In the genomic region with DNA sequence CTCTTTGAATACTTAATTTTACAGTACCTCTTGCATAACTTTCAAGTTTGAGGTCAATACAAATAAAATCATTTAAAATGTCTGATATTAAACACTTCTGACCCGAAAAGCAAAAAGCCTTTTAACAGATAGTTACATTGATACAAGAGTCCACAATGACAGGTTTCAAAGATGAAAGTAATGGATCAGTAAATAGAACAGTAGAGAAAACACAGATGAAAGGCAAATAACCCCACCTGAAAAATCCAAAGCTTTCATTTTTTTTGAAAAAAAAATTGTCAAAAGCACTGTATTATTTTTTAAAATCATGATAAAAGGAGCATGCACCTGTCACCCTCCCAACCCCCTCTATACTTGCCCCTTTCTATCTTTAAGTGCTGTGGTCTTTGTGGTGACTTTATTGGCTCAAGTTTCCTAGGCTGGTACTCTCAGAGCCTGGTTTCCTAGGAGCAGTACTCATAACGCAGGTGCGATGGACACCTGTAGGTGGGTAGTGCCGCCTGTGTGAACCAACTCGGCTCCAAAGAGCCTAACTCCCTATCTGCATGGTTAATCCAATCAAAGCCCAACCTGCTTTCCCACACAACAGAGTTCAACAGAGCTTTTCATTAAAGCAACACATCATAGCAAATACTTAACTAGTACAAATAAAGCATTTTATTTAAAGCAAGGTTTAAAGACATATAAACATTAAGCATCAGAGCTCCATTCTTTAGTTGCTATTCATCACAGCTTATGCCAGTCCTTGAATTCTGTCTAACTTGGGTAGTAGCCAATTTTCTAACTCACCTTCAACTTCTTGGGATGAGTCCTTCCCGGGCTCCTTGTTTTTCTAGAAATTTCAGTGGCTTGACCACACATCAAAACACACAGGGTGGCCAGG, we compare ENCODE assay signal across 12 cellular contexts. TPM values are rescaled to one million over a fixed set of nuclear protein-coding genes. Genes with fewer than 3 reads are reported as not detected.
DNase-seq lines count a peak whose midpoint lies in the region; ATAC-seq, FAIRE-seq and TF ChIP-seq lines count a peak whose summit lies in the region.
"Had no signal": no experiment of that assay in that cellular context is flagged by ENCODE, and none has a peak within 500 bp of the region (broad histone marks: within the 10 kb centered on the region; RNA-seq: fewer than 3 reads in every experiment).

No MANE protein-coding gene starts in this region.

- POLR2A ChIA-PET in K562 (lab: Yijun Ruan, JAX) = interaction anchor here (0.6 to 2.4 kb wide), 2 partner anchors 13 to 39 kb away, joined by 3 to 6 read pairs; no protein-coding TSS in a partner anchor

- H3K4me1 ChIP-seq in K562 (replicated peaks in 1 of 2; ENCODE audit: control insufficient read depth in 2 of 2, insufficient read depth in 2 of 2, low read length in 2 of 2) = peaks cover 10 to 15% of the 10 kb centered on the region in 2 experiments; a peak in 4 of 5 replicates
- H3K4me1 ChIP-seq in body of pancreas = peaks cover 28% of the 10 kb centered on the region

- H3K9ac ChIP-seq in K562 (ENCODE audit: insufficient read depth in 1 of 2, low read depth in 2 of 2, low read length in 2 of 2) = no peak overlapping the region

- no peaks in the 10 kb centered on the region for H4K20me1 ChIP-seq in K562 (replicated peaks; ENCODE audit: control insufficient read depth, insufficient read depth, low read length)

- in situ Hi-C loops in K562 (cut with MboI) = no loop called here

- TF ChIP-seq EP300 in K562 (IDR thresholded peaks at IDR 0.05; ENCODE audit: low read length) = no peak

- TF ChIP-seq RAD21 in K562 (CRISPR knock-in tag; conservative IDR thresholded peaks at IDR 0.05 in 1 of 2, IDR thresholded peaks at IDR 0.05 in 1 of 2) = no peak

- no peaks in the 10 kb centered on the region for H3K79me2 ChIP-seq in K562 (ENCODE audit: control insufficient read depth, insufficient read depth, low read length)

- no peak for ATAC-seq in natural killer cell treated with Interleukin-12 subunit alpha and Interleukin-12 subunit beta and Interleukin-15 and Interleukin-18, amount 100 ng/mL, for 72 hours
- ATAC-seq in natural killer cell = no peak
- ATAC-seq in K562 = no peak
- ATAC-seq in body of pancreas = no peak
- no peak for ATAC-seq in HG02763 (IDR thresholded peaks at IDR 0.05; ENCODE audit: unreplicated experiment)

- no peak for TF ChIP-seq CTCF in natural killer cell (IDR thresholded peaks at IDR 0.05)
- TF ChIP-seq CTCF in K562 (IDR thresholded peaks at IDR 0.05 in 2 of 3, conservative IDR thresholded peaks at IDR 0.05 in 1 of 3; ENCODE audit: insufficient read depth in 2 of 3, low read depth in 1 of 3, low read length in 3 of 3) = no peak
- TF ChIP-seq CTCF in body of pancreas (IDR thresholded peaks at IDR 0.05) = no peak

- no peak overlapping the region for H3K4me3 Mint-ChIP-seq in natural killer cell treated with Interleukin-12 subunit alpha and Interleukin-12 subunit beta and Interleukin-15 and Interleukin-18, amount 100 ng/mL, for 72 hours
- H3K4me3 Mint-ChIP-seq in natural killer cell = no peak overlapping the region
- H3K4me3 Mint-ChIP-seq: T-helper 1 cell treated with Interleukin-12 subunit alpha and Interleukin-12 subunit beta and Interleukin-4 antibody, amounts not matched to agents 30 μg/mL and 1 μg/mL, for 36 hours had no signal

- BruUV-seq in K562 (replicated peaks; lab: Mats Ljungman, UMichigan) = no TSS peak

- WGBS in K562 (ENCODE audit: insufficient coverage, low coverage, missing lambda C conversion rate) = 35% methylated on average over 6 of the region's 6 CpGs
- WGBS in body of pancreas, 2 donors = 68 to 73% methylated on average over 6 of the region's 6 CpGs

- H3K4me1 Mint-ChIP-seq in natural killer cell treated with Interleukin-12 subunit alpha and Interleukin-12 subunit beta and Interleukin-15 and Interleukin-18, amount 100 ng/mL, for 72 hours (ENCODE audit: low read depth in 2 of 2) = peaks cover 36 to 50% of the 10 kb centered on the region in 2 donors
- peaks cover 46 to 55% of the 10 kb centered on the region in 2 donors for H3K4me1 Mint-ChIP-seq in natural killer cell

- H3K27ac Mint-ChIP-seq in natural killer cell treated with Interleukin-12 subunit alpha and Interleukin-12 subunit beta and Interleukin-15 and Interleukin-18, amount 100 ng/mL, for 72 hours = peak overlapping the region; percentile 3 to 35
- no peak overlapping the region for H3K27ac Mint-ChIP-seq in natural killer cell
- H3K27ac Mint-ChIP-seq: T-helper 1 cell treated with Interleukin-12 subunit alpha and Interleukin-12 subunit beta and Interleukin-4 antibody, amounts not matched to agents 30 μg/mL and 1 μg/mL, for 36 hours had no signal

- TF ChIP-seq POLR2A in K562 (conservative IDR thresholded peaks at IDR 0.05) = no peak
- TF ChIP-seq POLR2A in body of pancreas (IDR thresholded peaks at IDR 0.05) = no peak

- H3K4me3 ChIP-seq in K562 (no peak overlapping the region), body of pancreas (no peak overlapping the region)
- H3K4me3 ChIP-seq: colonic mucosa had no signal

- CTCF ChIA-PET in K562 (lab: Yijun Ruan, JAX; ENCODE audit: low intra/inter-chr PET ratio) = no interaction called here

- no peaks in the 10 kb centered on the region for H3K27me3 Mint-ChIP-seq in natural killer cell treated with Interleukin-12 subunit alpha and Interleukin-12 subunit beta and Interleukin-15 and Interleukin-18, amount 100 ng/mL, for 72 hours
- no peaks in the 10 kb centered on the region for H3K27me3 Mint-ChIP-seq in natural killer cell (ENCODE audit: low read depth in 2 of 2)

- no peak overlapping the region for H3K4me2 ChIP-seq in K562 (ENCODE audit: insufficient read depth, low read length)

- H2AFZ ChIP-seq in K562 (ENCODE audit: low read depth, low read length) = no peak overlapping the region

- no peaks in the 10 kb centered on the region for H3K9me3 Mint-ChIP-seq in natural killer cell treated with Interleukin-12 subunit alpha and Interleukin-12 subunit beta and Interleukin-15 and Interleukin-18, amount 100 ng/mL, for 72 hours
- H3K9me3 Mint-ChIP-seq in natural killer cell = peaks cover 0 to 2% of the 10 kb centered on the region in 2 donors
- H3K9me3 Mint-ChIP-seq: T-helper 1 cell treated with Interleukin-12 subunit alpha and Interleukin-12 subunit beta and Interleukin-4 antibody, amounts not matched to agents 30 μg/mL and 1 μg/mL, for 36 hours had no signal

- H3K36me3 ChIP-seq in K562 (ENCODE audit: control insufficient read depth, insufficient read depth, low read length) (no peaks in the 10 kb centered on the region), body of pancreas (replicated peaks in 1 of 2; ENCODE audit: insufficient read depth in 1 of 2, low read depth in 2 of 2) (no peaks in the 10 kb centered on the region)
- H3K36me3 ChIP-seq: colonic mucosa had no signal

- no peaks in the 10 kb centered on the region for H3K9me1 ChIP-seq in K562 (ENCODE audit: control insufficient read depth, insufficient read depth, low read length)

- H3K9me3 ChIP-seq in K562 (replicated peaks; ENCODE audit: control insufficient read depth, insufficient read depth, low read depth, low read length) (no peaks in the 10 kb centered on the region), body of pancreas (no peaks in the 10 kb centered on the region)
- H3K9me3 ChIP-seq: colonic mucosa had no signal

- no peaks in the 10 kb centered on the region for H3K27me3 ChIP-seq in K562 (ENCODE audit: control insufficient read depth in 2 of 2, insufficient read depth in 2 of 2, low read length in 2 of 2)
- no peaks in the 10 kb centered on the region for H3K27me3 ChIP-seq in body of pancreas
- H3K27me3 ChIP-seq: colonic mucosa had no signal

- no peak for FAIRE-seq in K562 (lab: Jason Lieb, UNC)

- H3K27ac ChIP-seq in K562 (ENCODE audit: extremely low read depth, low read depth, low read length) = no peak overlapping the region
- H3K27ac ChIP-seq in body of pancreas = no peak overlapping the region
- H3K27ac ChIP-seq: colonic mucosa had no signal

- no peaks in the 10 kb centered on the region for H3K36me3 Mint-ChIP-seq in natural killer cell treated with Interleukin-12 subunit alpha and Interleukin-12 subunit beta and Interleukin-15 and Interleukin-18, amount 100 ng/mL, for 72 hours
- no peaks in the 10 kb centered on the region for H3K36me3 Mint-ChIP-seq in natural killer cell

- intact Hi-C loops in natural killer cell (cut with micrococcal nuclease) = no loop called here
- intact Hi-C loops in K562 (cut with micrococcal nuclease) = no loop called here
- intact Hi-C loops in body of pancreas (cut with DNase I) = no loop called here

- DNase-seq in natural killer cell treated with Interleukin-12 subunit alpha and Interleukin-12 subunit beta and Interleukin-15 and Interleukin-18, amount 100 ng/mL, for 72 hours (ENCODE audit: low spot score) = no peak
- DNase-seq in natural killer cell = no peak
- peak; percentile 54 for DNase-seq in NCI-H226
- no peak for DNase-seq in K562 (ENCODE audit: extremely low read depth in 1 of 4, low spot score in 3 of 4)
- DNase-seq in body of pancreas = no peak
- DNase-seq in hepatic stellate cell (ENCODE audit: low spot score) = no peak
- DNase-seq in stimulated activated CD4-positive, alpha-beta T cell treated with anti-CD3 and anti-CD28 coated beads, Interleukin-2, amount 100 ng/mL, for 24 hours = no peak
- DNase-seq: activated CD4-positive, alpha-beta T cell treated with anti-CD3 and anti-CD28 coated beads, Interleukin-2, amount 50 U/mL, for 48 hours; colonic mucosa had no signal

RNA-seq across cellular contexts. Expression of a gene that starts 32.3 kb away (rescaled TPM):
- total RNA-seq in natural killer cell treated with Interleukin-12 subunit alpha and Interleukin-12 subunit beta and Interleukin-15 and Interleukin-18, amount 100 ng/mL, for 72 hours = 1 to 10 TPM in 1 of 2 donors, under 1 TPM in 1; 0.69 to 1.5 TPM
- total RNA-seq in natural killer cell (1 to 10 TPM; 5.3 to 7.1 (median 5.3) TPM), K562 (2014; rRNA removed) (0.08 TPM in 1 of 2 replicates, not detected in the other), K562 (2014; rRNA removed; fragmentation: Illumina TruSeq; extraction: Trizol) (0.07 and 0.29 TPM in 2 replicates), K562 (2015; rRNA removed; fragmentation: Illumina TruSeq; extraction: Trizol) (0.15 and 0.33 TPM in 2 replicates), K562 (2021) (0.13 and 0.27 TPM in 2 replicates), body of pancreas (1 to 10 TPM; 1.6 to 2.3 TPM)
- 0.42 TPM in 1 of 2 replicates, not detected in the other for total RNA-seq in K562 (2011; cell fraction: chromatin; rRNA removed; ENCODE audit: low replicate concordance)
- 0.17 and 0.26 TPM in 2 replicates for total RNA-seq in K562 (2011; cell fraction: nucleolus; rRNA removed)
- total RNA-seq in K562 (2011; cell fraction: nucleoplasm; rRNA removed) = 0.15 and 0.92 TPM in 2 replicates
- polyA plus RNA-seq in K562 (2011; rRNA removed) (0.11 and 0.12 TPM in 2 replicates), K562 (2014; fragmentation: Illumina TruSeq; extraction: Trizol) (0.09 and 0.14 TPM in 2 replicates), K562 (2014; fragmentation: Nextera tagmentation; extraction: Ambion mirVana) (under 1 TPM in 1 of 2 experiments, not detected in 1; 0.07 TPM), K562 (2014; rRNA removed) (0.35 and 0.41 TPM in 2 replicates)
- polyA plus RNA-seq in K562 (2011; cell fraction: cytosol; rRNA removed) = 0.16 TPM in 1 of 2 replicates, not detected in the other
- polyA plus RNA-seq in K562 (2011; cell fraction: nucleus; rRNA removed) = 0.14 and 0.36 TPM in 2 replicates
- 0.76 and 4.9 TPM in 2 replicates for polyA plus RNA-seq in K562 (2012)
- polyA minus RNA-seq in K562 (2011; rRNA and poly(A)+ RNA removed) = 0.11 and 0.12 TPM in 2 replicates
- not detected in 2 replicates for polyA minus RNA-seq in K562 (2011; cell fraction: cytosol; rRNA and poly(A)+ RNA removed)
- polyA minus RNA-seq in K562 (2011; cell fraction: nucleus; rRNA and poly(A)+ RNA removed) = 0.13 and 0.22 TPM in 2 replicates
- total RNA-seq: G401 had no signal

Comparison
In these comparisons a context has a peak if more than half of its experiments do, and no peak if none do; other contexts are left out.
1. H3K27ac Mint-ChIP-seq: peak in natural killer cell treated with Interleukin-12 subunit alpha and Interleukin-12 subunit beta and Interleukin-15 and Interleukin-18, amount 100 ng/mL, for 72 hours (2 of 2); none in natural killer cell (0 of 2).